22 cellular contexts compared by ENCODE assay signal in the genomic region with DNA sequence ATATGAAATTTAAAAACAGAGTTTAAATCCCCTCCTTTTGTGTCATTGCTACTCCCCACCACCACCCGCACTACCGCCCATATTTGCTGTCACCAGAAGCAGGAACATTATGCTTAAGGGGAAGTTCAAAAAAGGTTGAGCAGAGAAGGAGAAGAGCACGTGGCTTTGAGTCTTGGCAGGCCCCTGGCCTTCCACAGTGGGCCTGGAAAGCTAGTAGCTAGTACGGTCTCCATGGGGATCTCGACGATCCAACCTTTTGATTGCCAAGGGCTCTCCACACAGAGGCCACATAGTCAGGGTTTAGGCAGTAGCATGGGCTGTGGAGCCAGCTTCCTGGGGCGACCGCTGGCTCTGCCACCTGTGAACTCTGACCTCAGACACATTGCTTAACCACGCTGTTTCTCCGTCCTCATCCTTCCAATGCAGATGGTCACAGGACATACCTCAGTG.
A peak's percentile ranks its signal among the peaks of the same experiment; 100 is the strongest.
DNase-seq lines count a peak whose midpoint lies in the region; ATAC-seq and TF ChIP-seq lines count a peak whose summit lies in the region.
"Had no signal": no experiment of that assay in that cellular context is flagged by ENCODE, and none has a peak within 500 bp of the region (broad histone marks: within the 10 kb centered on the region; RNA-seq: fewer than 3 reads in every experiment).

No MANE protein-coding gene starts in this region.

- TF ChIP-seq CTCF in liver (IDR thresholded peaks at IDR 0.05; ENCODE audit: low read depth, low read length, missing input control): no peak

- H3K9ac ChIP-seq in liver (ENCODE audit: low read depth in 1 of 2, low read length in 2 of 2): no peak overlapping the region

- H3K4me1 ChIP-seq in liver (ENCODE audit: control insufficient read depth in 4 of 4, insufficient read depth in 4 of 4, low read length in 3 of 4): peaks cover 0 to 3% (median 0%) of the 10 kb centered on the region in 4 donors
- H3K4me1 ChIP-seq in aorta (ENCODE audit: control insufficient read depth in 1 of 2, insufficient read depth in 2 of 2, low read length in 2 of 2): no peaks in the 10 kb centered on the region
- H3K4me1 ChIP-seq: breast epithelium, vagina had no signal

- H3K9me3 ChIP-seq in liver (ENCODE audit: control insufficient read depth in 4 of 4, low read length in 3 of 4) (no peaks in the 10 kb centered on the region), aorta (ENCODE audit: control insufficient read depth, low read length) (no peaks in the 10 kb centered on the region)
- H3K9me3 ChIP-seq: vagina had no signal

- H3K27ac ChIP-seq in liver (ENCODE audit: low read depth in 1 of 2, low read length in 2 of 2): no peak overlapping the region
- H3K27ac ChIP-seq in aorta (ENCODE audit: low read depth in 1 of 2, low read length in 2 of 2): no peak overlapping the region
- H3K27ac ChIP-seq: breast epithelium, vagina had no signal

- H3K27me3 ChIP-seq in liver (ENCODE audit: control insufficient read depth in 4 of 4, insufficient read depth in 4 of 4, low read length in 3 of 4) (no peaks in the 10 kb centered on the region), aorta (ENCODE audit: control insufficient read depth in 1 of 2, insufficient read depth in 2 of 2, low read length in 1 of 2) (no peaks in the 10 kb centered on the region)
- H3K27me3 ChIP-seq: breast epithelium, vagina had no signal

- H3K4me3 ChIP-seq in liver (ENCODE audit: low read depth in 1 of 3, low read length in 3 of 3) (no peak overlapping the region), aorta (ENCODE audit: low read length in 2 of 2) (no peak overlapping the region)
- H3K4me3 ChIP-seq: breast epithelium, vagina had no signal

- peak; percentile 33 for DNase-seq in activated CD8-positive, alpha-beta memory T cell treated with anti-CD3 and anti-CD28 coated beads for 24 hours
- no peak for DNase-seq in activated CD8-positive, alpha-beta memory T cell treated with anti-CD3 and anti-CD28 coated beads, Interleukin-2, amount 50 U/mL, for 4 hours
- DNase-seq in cerebellum (ENCODE audit: low spot score) (peak; percentile 33), aorta (no peak), H4 (ENCODE audit: low spot score) (no peak), NCI-H1105 (lab: John Stamatoyannopoulos, UW) (no peak)
- no peak for DNase-seq in stimulated activated CD8-positive, alpha-beta memory T cell treated with anti-CD3 and anti-CD28 coated beads, Interleukin-4, amount 100 ng/mL, for 48 hours
- DNase-seq: ACHN; activated B cell treated with CpG ODN at 0.5 μM for 24 hours; activated CD8-positive, alpha-beta T cell treated with anti-CD3 and anti-CD28 coated beads, Interleukin-2, amount 10 ng/mL, durations not matched to agents 7 days and 5 days; activated naive CD8-positive, alpha-beta T cell treated with anti-CD3 and anti-CD28 coated beads for 36 hours; CD4-positive, CD25-positive, alpha-beta regulatory T cell; kidney; mesendoderm; natural killer cell; NCI-H1092; NCI-H524; SHP77; stimulated activated CD4-positive, alpha-beta T cell treated with anti-CD3 and anti-CD28 coated beads, Interleukin-4, amount 100 ng/mL, for 4 hours had no signal

- intact Hi-C loops in aorta (cut with DNase I): loop anchor here in 1 of 2 donors (5.0 kb wide), 1 partner anchor 502 kb away; no protein-coding TSS in a partner anchor

- TF ChIP-seq RAD21 in liver (IDR thresholded peaks at IDR 0.05): no peak

- WGBS in liver: 58% methylated on average over 10 of the region's 10 CpGs
- WGBS in aorta, 2 donors: 79 to 80% methylated on average over 10 of the region's 10 CpGs

- peak; percentile 39 for ATAC-seq in aorta (ENCODE audit: low FRiP score)
- ATAC-seq: activated CD8-positive, alpha-beta T cell treated with anti-CD3 and anti-CD28 coated beads, Interleukin-2, amount 10 ng/mL, durations not matched to agents 7 days and 5 days; natural killer cell had no signal

- H3K36me3 ChIP-seq in liver (ENCODE audit: control insufficient read depth in 4 of 4, insufficient read depth in 3 of 4, low read depth in 1 of 4, low read length in 3 of 4) (no peaks in the 10 kb centered on the region), aorta (ENCODE audit: control insufficient read depth in 1 of 2, insufficient read depth in 2 of 2, low read length in 1 of 2) (no peaks in the 10 kb centered on the region)
- H3K36me3 ChIP-seq: breast epithelium, vagina had no signal

TF ChIP-seq in liver, 16 proteins besides CTCF, POLR2A, EP300 and RAD21:
- TF ChIP-seq GABPA (IDR thresholded peaks at IDR 0.05 in 1 of 2, conservative IDR thresholded peaks at IDR 0.05 in 1 of 2) (no peak), ATF3 (IDR thresholded peaks at IDR 0.05) (no peak), RXRA (IDR thresholded peaks at IDR 0.05) (peak; percentile 84 to 90), HNF4A (conservative IDR thresholded peaks at IDR 0.05) (peak; percentile 39 to 54), FOXA1 (IDR thresholded peaks at IDR 0.05) (no peak), TAF1 (conservative IDR thresholded peaks at IDR 0.05) (no peak), SP1 (IDR thresholded peaks at IDR 0.05) (peak; percentile 36), JUND (IDR thresholded peaks at IDR 0.05) (no peak), NR2F2 (IDR thresholded peaks at IDR 0.05) (peak; percentile 78), REST (IDR thresholded peaks at IDR 0.05) (no peak), YY1 (IDR thresholded peaks at IDR 0.05) (no peak), FOXA2 (IDR thresholded peaks at IDR 0.05) (no peak), HNF4G (IDR thresholded peaks at IDR 0.05) (no peak), EGR1 (IDR thresholded peaks at IDR 0.05; ENCODE audit: low read depth in 2 of 2) (no peak)
- TF ChIP-seq, protein P1, sequence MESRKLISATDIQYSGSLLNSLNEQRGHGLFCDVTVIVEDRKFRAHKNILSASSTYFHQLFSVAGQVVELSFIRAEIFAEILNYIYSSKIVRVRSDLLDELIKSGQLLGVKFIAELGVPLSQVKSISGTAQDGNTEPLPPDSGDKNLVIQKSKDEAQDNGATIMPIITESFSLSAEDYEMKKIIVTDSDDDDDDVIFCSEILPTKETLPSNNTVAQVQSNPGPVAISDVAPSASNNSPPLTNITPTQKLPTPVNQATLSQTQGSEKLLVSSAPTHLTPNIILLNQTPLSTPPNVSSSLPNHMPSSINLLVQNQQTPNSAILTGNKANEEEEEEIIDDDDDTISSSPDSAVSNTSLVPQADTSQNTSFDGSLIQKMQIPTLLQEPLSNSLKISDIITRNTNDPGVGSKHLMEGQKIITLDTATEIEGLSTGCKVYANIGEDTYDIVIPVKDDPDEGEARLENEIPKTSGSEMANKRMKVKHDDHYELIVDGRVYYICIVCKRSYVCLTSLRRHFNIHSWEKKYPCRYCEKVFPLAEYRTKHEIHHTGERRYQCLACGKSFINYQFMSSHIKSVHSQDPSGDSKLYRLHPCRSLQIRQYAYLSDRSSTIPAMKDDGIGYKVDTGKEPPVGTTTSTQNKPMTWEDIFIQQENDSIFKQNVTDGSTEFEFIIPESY (IDR thresholded peaks at IDR 0.05): no peak
- TF ChIP-seq, protein P2, sequence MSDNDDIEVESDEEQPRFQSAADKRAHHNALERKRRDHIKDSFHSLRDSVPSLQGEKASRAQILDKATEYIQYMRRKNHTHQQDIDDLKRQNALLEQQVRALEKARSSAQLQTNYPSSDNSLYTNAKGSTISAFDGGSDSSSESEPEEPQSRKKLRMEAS (IDR thresholded peaks at IDR 0.05): no peak

Comparison
In these comparisons a context has a peak if more than half of its experiments do, and no peak if none do; other contexts are left out.
1. DNase-seq: peak in activated CD8-positive, alpha-beta memory T cell treated with anti-CD3 and anti-CD28 coated beads for 24 hours (single experiment) and cerebellum (single experiment); none in activated CD8-positive, alpha-beta memory T cell treated with anti-CD3 and anti-CD28 coated beads, Interleukin-2, amount 50 U/mL, for 4 hours (single experiment), aorta (0 of 2), H4 (single experiment), stimulated activated CD8-positive, alpha-beta memory T cell treated with anti-CD3 and anti-CD28 coated beads, Interleukin-4, amount 100 ng/mL, for 48 hours (single experiment) and NCI-H1105 (single experiment).